In the genomic region with DNA sequence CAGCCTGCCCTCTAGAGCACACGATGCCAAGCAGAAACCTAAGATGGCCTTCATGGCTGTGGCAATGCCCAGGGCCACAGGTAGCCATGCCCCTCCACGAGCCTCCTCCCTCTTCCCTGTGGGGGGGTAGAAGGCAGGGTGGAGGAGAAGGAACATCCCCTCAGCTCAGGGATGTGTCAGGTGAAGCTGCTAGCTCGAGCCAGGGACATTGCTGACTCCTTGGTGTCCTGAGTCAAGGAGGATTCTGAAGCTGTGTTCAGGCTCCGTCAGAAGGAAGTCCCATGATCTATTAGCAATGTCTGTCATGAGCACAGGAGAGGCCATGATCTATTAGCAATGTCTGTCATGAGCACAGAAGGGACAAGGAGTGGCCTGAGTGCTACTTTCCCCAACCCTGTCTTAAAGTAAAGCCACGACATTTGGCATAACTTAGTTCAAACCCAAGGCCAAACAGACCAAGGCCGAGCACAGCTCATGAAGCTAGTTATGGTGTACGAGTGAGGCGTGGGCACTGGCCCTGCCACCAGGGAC, we compare ENCODE assay signal across 20 cellular contexts.
"Had no signal": no experiment of that assay in that cellular context is flagged by ENCODE, and none has a peak within 500 bp of the region (broad histone marks: within the 10 kb centered on the region; RNA-seq: fewer than 3 reads in every experiment).

No MANE protein-coding gene starts in this region.

- H3K4me1 ChIP-seq: tibial artery had no signal

- H3K36me3 ChIP-seq: tibial artery had no signal

- H3K27ac Mint-ChIP-seq: activated naive CD8-positive, alpha-beta T cell; activated T-helper 1 cell treated with anti-CD3 and anti-CD28 coated beads, Interleukin-12 subunit alpha, Interleukin-12 subunit beta, Interleukin-2, Interleukin-4 antibody, amounts not matched to agents 30 ng/mL and 10 ng/mL and 1 ng/mL, durations not matched to agents 14 hours and 24 hours and 36 hours; nephron; T-helper 2 cell treated with Interferon-gamma antibody and Interleukin-4, amounts not matched to agents 5 μg/mL and 100 μg/mL, for 36 hours had no signal

- H3K27ac ChIP-seq: dorsolateral prefrontal cortex, tibial artery had no signal

- H3K36me3 Mint-ChIP-seq: activated naive CD8-positive, alpha-beta T cell had no signal

- FAIRE-seq: colon, TTC549 had no signal

- H3K9me3 ChIP-seq: tibial artery had no signal

- H3K27me3 Mint-ChIP-seq: activated naive CD8-positive, alpha-beta T cell had no signal

- H3K4me3 Mint-ChIP-seq: activated naive CD8-positive, alpha-beta T cell; activated T-helper 1 cell treated with anti-CD3 and anti-CD28 coated beads, Interleukin-12 subunit alpha, Interleukin-12 subunit beta, Interleukin-2, Interleukin-4 antibody, amounts not matched to agents 30 ng/mL and 10 ng/mL and 1 ng/mL, durations not matched to agents 14 hours and 24 hours and 36 hours; nephron; T-helper 2 cell treated with Interferon-gamma antibody and Interleukin-4, amounts not matched to agents 5 μg/mL and 100 μg/mL, for 36 hours had no signal

- DNase-seq: activated CD4-positive, alpha-beta T cell treated with anti-CD3 and anti-CD28 coated beads, Interleukin-2, amount 50 U/mL, for 48 hours; amniotic stem cell; caudate nucleus; dorsolateral prefrontal cortex; foreskin melanocyte; glutamatergic neuron; hippocampal formation; islet precursor cell; midbrain; occipital lobe; stimulated activated CD4-positive, alpha-beta T cell treated with anti-CD3 and anti-CD28 coated beads, Interleukin-2, amount 100 ng/mL, for 24 hours; stimulated activated naive CD4-positive, alpha-beta T cell treated with Interleukin-2 at 50 U/mL for 16 hours; tibial artery had no signal

- H3K4me3 ChIP-seq: dorsolateral prefrontal cortex, lung, tibial artery had no signal

- H3K9me3 Mint-ChIP-seq: activated T-helper 1 cell treated with anti-CD3 and anti-CD28 coated beads, Interleukin-12 subunit alpha, Interleukin-12 subunit beta, Interleukin-2, Interleukin-4 antibody, amounts not matched to agents 30 ng/mL and 10 ng/mL and 1 ng/mL, durations not matched to agents 14 hours and 24 hours and 36 hours; nephron; T-helper 2 cell treated with Interferon-gamma antibody and Interleukin-4, amounts not matched to agents 5 μg/mL and 100 μg/mL, for 36 hours had no signal
